In genomic region chr15:99059010-99059981, GRCh38 we compare ENCODE assay signal across 8 cellular contexts. TPM values are rescaled to one million over a fixed set of nuclear protein-coding genes. Genes with fewer than 3 reads are reported as not detected.
DNase-seq lines count a peak whose midpoint lies in the region; ATAC-seq, FAIRE-seq and TF ChIP-seq lines count a peak whose summit lies in the region.

No MANE protein-coding gene starts in this region.

- H3K27me3 ChIP-seq in BJ (ENCODE audit: control insufficient read depth, insufficient read depth, low read length) (peaks cover 1% of the 10 kb centered on the region; the same call in 1 of the 2 replicates), neural progenitor cell (peaks cover 36% of the 10 kb centered on the region), thymus (ENCODE audit: control insufficient read depth, insufficient read depth) (no peaks in the 10 kb centered on the region)

- H3F3A ChIP-seq in neural progenitor cell (ENCODE audit: low read depth), result peaks cover 16% of the 10 kb centered on the region

- H3K9me3 Mint-ChIP-seq in neural progenitor cell, result no peaks in the 10 kb centered on the region

- H3K4me1 ChIP-seq in neural progenitor cell (no peaks in the 10 kb centered on the region), thymus (ENCODE audit: control insufficient read depth, insufficient read depth, low read length) (peaks cover 8% of the 10 kb centered on the region)

- no peaks in the 10 kb centered on the region for H3K36me3 Mint-ChIP-seq in neural progenitor cell

- peaks cover 12% of the 10 kb centered on the region for H3K4me1 Mint-ChIP-seq in neural progenitor cell

- no peaks in the 10 kb centered on the region for H3K79me2 ChIP-seq in neural progenitor cell (ENCODE audit: low read depth)

- H3K4me3 ChIP-seq in BJ (ENCODE audit: low read depth, low read length), result peak overlapping the region; percentile 41
- H3K4me3 ChIP-seq in neural progenitor cell, result peak overlapping the region; percentile 77
- peak overlapping the region; percentile 62 for H3K4me3 ChIP-seq in thymus (ENCODE audit: low read length)

- POLR2A ChIA-PET in BJ (lab: Charles Lee), result interaction anchor here (0.6 kb wide), 2 partner anchors 12 to 554 kb away, joined by 3 read pairs; no protein-coding TSS in a partner anchor

- DNase-seq in BJ (ENCODE audit: low read depth), result peak; percentile 49
- peak; percentile 74 for DNase-seq in GM19238 (ENCODE audit: insufficient read length, low spot score)
- DNase-seq in RCC 7860 (ENCODE audit: low spot score), result peak; percentile 63
- DNase-seq in activated naive CD4-positive, alpha-beta T cell treated with anti-CD3 and anti-CD28 coated beads, Interleukin-2, amount 50 U/mL, for 16 hours, result peak; percentile 53
- DNase-seq in germinal center (ENCODE audit: low spot score), result peak; percentile 76
- peak; percentile 93 for DNase-seq in neural progenitor cell (ENCODE audit: low spot score)

- 7% methylated on average over 86 of the region's 86 CpGs for WGBS in thymus

- no peak for FAIRE-seq in RCC 7860 (lab: Jason Lieb, UNC)

- no peaks in the 10 kb centered on the region for H4K20me1 ChIP-seq in neural progenitor cell (ENCODE audit: low read depth)

- CTCF ChIA-PET in BJ (lab: Yijun Ruan, JAX), result interaction anchor here (0.6 to 4.4 kb wide), 19 partner anchors 9 to 538 kb away, joined by 3 to 21 read pairs (median 4); no protein-coding TSS in a partner anchor

- peak overlapping the region; percentile 56 for H3K9ac ChIP-seq in neural progenitor cell

- peaks cover 7% of the 10 kb centered on the region for H3K27me3 Mint-ChIP-seq in neural progenitor cell (ENCODE audit: insufficient read depth, low read depth)

- no peak overlapping the region for H3K27ac ChIP-seq in neural progenitor cell
- H3K27ac ChIP-seq in thymus (ENCODE audit: low read depth), result peak overlapping the region; percentile 5

- no peaks in the 10 kb centered on the region for H3K36me3 ChIP-seq in BJ (ENCODE audit: control insufficient read depth, insufficient read depth, low read length)
- no peaks in the 10 kb centered on the region for H3K36me3 ChIP-seq in neural progenitor cell
- H3K36me3 ChIP-seq in thymus (ENCODE audit: control insufficient read depth, insufficient read depth), result no peaks in the 10 kb centered on the region

- peak overlapping the region; percentile 86 for H3K4me3 Mint-ChIP-seq in neural progenitor cell

- peak overlapping the region; percentile 96 for H2AFZ ChIP-seq in neural progenitor cell (replicated peaks)

- H3K4me2 ChIP-seq in neural progenitor cell, result peak overlapping the region; percentile 98

- H3K27ac Mint-ChIP-seq in neural progenitor cell, result peak overlapping the region; percentile 97

- no peaks in the 10 kb centered on the region for H3K9me3 ChIP-seq in neural progenitor cell (ENCODE audit: low read depth)
- no peaks in the 10 kb centered on the region for H3K9me3 ChIP-seq in thymus (ENCODE audit: control insufficient read depth)

- TF ChIP-seq CTCF in BJ (IDR thresholded peaks at IDR 0.05; ENCODE audit: insufficient read depth, low read depth, low read length), result peak; percentile 47
- TF ChIP-seq CTCF in neural progenitor cell (IDR thresholded peaks at IDR 0.05), result peak; percentile 75

- peak; percentile 68 for ATAC-seq in HG03442 (IDR thresholded peaks at IDR 0.05; ENCODE audit: unreplicated experiment)

RNA-seq across cellular contexts. Expression of gene SYNM, which starts 45.6 kb away (rescaled TPM):
- polyA plus RNA-seq in BJ (2011; rRNA removed), result 1.8 TPM in 2 replicates
- 2.1 and 3.3 TPM in 2 replicates for polyA minus RNA-seq in BJ (2011; rRNA and poly(A)+ RNA removed)
- total RNA-seq in neural progenitor cell (ENCODE audit: low replicate concordance), result 0.84 and 0.97 TPM in 2 replicates
- 10.5 TPM for polyA plus RNA-seq in thymus

RNA-seq across cellular contexts. Expression of gene PGPEP1L, which starts 51.7 kb away (rescaled TPM):
- 0.15 TPM in 2 replicates for polyA plus RNA-seq in BJ (2011; rRNA removed)
- polyA minus RNA-seq in BJ (2011; rRNA and poly(A)+ RNA removed), result 0.28 TPM in 1 of 2 replicates, not detected in the other
- not detected in 2 replicates for total RNA-seq in neural progenitor cell (ENCODE audit: low replicate concordance)
- polyA plus RNA-seq in thymus, result 0.14 TPM
